In genomic region chr1:7113136-7113535, GRCh38 we compare ENCODE assay signal across 5 cellular contexts.
"Had no signal": no experiment of that assay in that cellular context is flagged by ENCODE, and none has a peak within 500 bp of the region (broad histone marks: within the 10 kb centered on the region; RNA-seq: fewer than 3 reads in every experiment).

No MANE protein-coding gene starts in this region.

- DNase-seq: IMR-90, KBM-7, KG1 had no signal

- H3K27ac ChIP-seq: HL-60 had no signal

- H3K4me3 ChIP-seq: K562 had no signal
